In genomic region chr20:43444107-43444506, GRCh38 we compare ENCODE assay signal across 2 cellular contexts.
TF ChIP-seq lines count a peak whose summit lies in the region.

No MANE protein-coding gene starts in this region.

TF ChIP-seq in HCT116, 20 proteins besides CTCF, POLR2A, EP300 and RAD21 (continued from another document):
- no peak for TF ChIP-seq SIN3A (IDR thresholded peaks at IDR 0.05; ENCODE audit: low read depth)
- no peak for TF ChIP-seq POLR2AphosphoS5 (IDR thresholded peaks at IDR 0.05; ENCODE audit: low read depth, low read length)
- TF ChIP-seq ZBTB33 (IDR thresholded peaks at IDR 0.05; ENCODE audit: extremely low read depth, insufficient replicate concordance, low read length): no peak
- no peak for TF ChIP-seq EZH2phosphoT487 (IDR thresholded peaks at IDR 0.05; ENCODE audit: borderline replicate concordance)
- TF ChIP-seq REST (IDR thresholded peaks at IDR 0.05; ENCODE audit: low read depth): no peak
- TF ChIP-seq ELF1 (IDR thresholded peaks at IDR 0.05; ENCODE audit: borderline replicate concordance, low read depth): no peak
- no peak for TF ChIP-seq YY1 (IDR thresholded peaks at IDR 0.05; ENCODE audit: extremely low read depth, insufficient replicate concordance, low read depth, low read length)
- TF ChIP-seq FOSL1 (IDR thresholded peaks at IDR 0.05; ENCODE audit: low read depth): no peak
- no peak for TF ChIP-seq MAX (IDR thresholded peaks at IDR 0.05)
- TF ChIP-seq ATF3 (IDR thresholded peaks at IDR 0.05): no peak
- TF ChIP-seq ZFX (IDR thresholded peaks at IDR 0.05): no peak
- no peak for TF ChIP-seq TCF7L2 (IDR thresholded peaks at IDR 0.05; ENCODE audit: borderline replicate concordance, extremely low read depth, insufficient read depth, insufficient read length)
TF ChIP-seq in HCT116: peak in this region for 0.

TF ChIP-seq in HepG2, 621 proteins besides CTCF, POLR2A, EP300 and RAD21 (continued from another document):
- TF ChIP-seq ZNF333 (CRISPR knock-in tag; IDR thresholded peaks at IDR 0.05; ENCODE audit: borderline replicate concordance) (no peak), RBM39 (IDR thresholded peaks at IDR 0.05; ENCODE audit: low read depth, low read length, poor library complexity, severe bottlenecking) (no peak), RFX3 (CRISPR knock-in tag; IDR thresholded peaks at IDR 0.05) (peak; percentile 83), MATR3 (CRISPR knock-in tag; IDR thresholded peaks at IDR 0.05) (no peak), ZNF580 (CRISPR knock-in tag; IDR thresholded peaks at IDR 0.05; ENCODE audit: borderline replicate concordance, low read depth) (no peak), ETV5 (CRISPR knock-in tag; IDR thresholded peaks at IDR 0.05; ENCODE audit: borderline replicate concordance) (no peak), HES4 (CRISPR knock-in tag; IDR thresholded peaks at IDR 0.05; ENCODE audit: borderline replicate concordance) (no peak), RFX5 (IDR thresholded peaks at IDR 0.05; ENCODE audit: low read depth, low read length) (0 out of 2 replicates have a peak, but pooled peaks have one; percentile 7), ZNF318 (CRISPR knock-in tag; IDR thresholded peaks at IDR 0.05) (no peak), IKZF1 (IDR thresholded peaks at IDR 0.05) (no peak), RFX1 (IDR thresholded peaks at IDR 0.05) (peak; percentile 77), CBX5 (CRISPR knock-in tag; IDR thresholded peaks at IDR 0.05; ENCODE audit: borderline replicate concordance) (no peak), ZNF101 (CRISPR knock-in tag; IDR thresholded peaks at IDR 0.05; ENCODE audit: borderline replicate concordance, low read depth) (no peak)
TF ChIP-seq in HepG2: peak in this region for 3.
